17 cellular contexts compared by ENCODE assay signal in the genomic region with DNA sequence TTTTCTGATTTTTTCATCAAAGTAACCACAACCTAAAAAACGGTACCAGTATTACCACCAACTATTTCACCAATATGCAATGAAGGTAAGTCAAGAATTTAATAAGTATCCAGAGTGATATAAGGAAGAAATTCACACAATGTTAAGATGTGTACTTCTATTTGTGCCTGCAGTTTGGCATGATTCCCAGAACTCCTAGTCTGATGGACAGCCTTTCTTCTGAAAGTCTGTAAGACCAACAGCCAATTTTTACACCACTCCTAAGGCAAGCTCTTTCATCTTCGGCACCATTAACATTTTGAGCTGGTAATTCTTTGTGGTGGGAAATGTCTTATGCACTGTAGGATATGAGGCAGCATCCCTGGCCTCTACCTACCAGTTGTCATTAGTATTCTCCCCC.
A peak's percentile ranks its signal among the peaks of the same experiment; 100 is the strongest.
DNase-seq lines count a peak whose midpoint lies in the region; ATAC-seq, FAIRE-seq and TF ChIP-seq lines count a peak whose summit lies in the region.
"Had no signal": no experiment of that assay in that cellular context is flagged by ENCODE, and none has a peak within 500 bp of the region (broad histone marks: within the 10 kb centered on the region; RNA-seq: fewer than 3 reads in every experiment).

No MANE protein-coding gene starts in this region.

- no peaks in the 10 kb centered on the region for H3K4me1 ChIP-seq in heart left ventricle

- peak in 1 of 5 donors; percentile 9 for DNase-seq in heart left ventricle
- DNase-seq in cardiac septum (ENCODE audit: low spot score): no peak
- DNase-seq in astrocyte of the hippocampus (ENCODE audit: low read depth, low spot score): peak; percentile 81
- DNase-seq in medulla oblongata (ENCODE audit: extremely low spot score): peak; percentile 41
- DNase-seq in NCI-H2029 treated with DMSO at 0.1 percent for 48 hours (lab: John Stamatoyannopoulos, UW): no peak
- no peak for DNase-seq in NCI-H2029 (lab: John Stamatoyannopoulos, UW)
- no peak for DNase-seq in H54 (ENCODE audit: insufficient read length, low spot score)
- DNase-seq in RCC 7860 (ENCODE audit: low spot score): no peak
- DNase-seq: activated T-cell treated with anti-CD3 and anti-CD28 coated beads, Interleukin-2, amount 50 U/mL, for 24 hours; MV-4-11; NCI-H2171 treated with DMSO at 0.1 percent for 48 hours; stimulated activated CD4-positive, alpha-beta T cell treated with anti-CD3 and anti-CD28 coated beads, Interleukin-12 subunit alpha, Interleukin-12 subunit beta, amount 100 ng/mL, for 4 hours; stimulated activated naive CD4-positive, alpha-beta T cell treated with Interleukin-2 at 50 U/mL for 16 hours had no signal

- 46 to 61% (median 52%) methylated on average over 2 of the region's 2 CpGs for WGBS in heart left ventricle, 4 donors

- TF ChIP-seq POLR2A in heart left ventricle (IDR thresholded peaks at IDR 0.05): no peak
- no peak for TF ChIP-seq POLR2A in H54 (IDR thresholded peaks at IDR 0.05; ENCODE audit: low read depth, low read length)

- H3K4me3 ChIP-seq in heart left ventricle: no peak overlapping the region

- H3K36me3 ChIP-seq in heart left ventricle: peaks cover 0 to 94% (median 66%) of the 10 kb centered on the region in 9 donors

- intact Hi-C loops in heart left ventricle (cut with DNase I): no loop called here
- intact Hi-C loops in cardiac septum (cut with DNase I): no loop called here

- no peak for FAIRE-seq in H54 (lab: Jason Lieb, UNC)
- FAIRE-seq in RCC 7860 (lab: Jason Lieb, UNC): no peak
- FAIRE-seq: keratinocyte, TTC549, urothelium cell line had no signal

- TF ChIP-seq CTCF in heart left ventricle (IDR thresholded peaks at IDR 0.05): no peak

- H3K27me3 ChIP-seq in heart left ventricle: no peaks in the 10 kb centered on the region

- no peaks in the 10 kb centered on the region for H3K9me3 ChIP-seq in heart left ventricle

- H3K27ac ChIP-seq in heart left ventricle: no peak overlapping the region

- ATAC-seq in heart left ventricle: peak in 3 of 4 donors; percentile 20 to 67 (median 52)
- ATAC-seq: HCT116 had no signal

Comparison
In these comparisons a context has a peak if more than half of its experiments do, and no peak if none do; other contexts are left out.
1. DNase-seq: peak in astrocyte of the hippocampus (single experiment) and medulla oblongata (single experiment); none in cardiac septum (single experiment), NCI-H2029 treated with DMSO at 0.1 percent for 48 hours (single experiment), NCI-H2029 (single experiment), H54 (single experiment) and RCC 7860 (single experiment).